Comparison of ENCODE assay signal across 9 cellular contexts in genomic region chr7:37342170-37342569, GRCh38.
A peak's percentile ranks its signal among the peaks of the same experiment; 100 is the strongest.
DNase-seq lines count a peak whose midpoint lies in the region; ATAC-seq and TF ChIP-seq lines count a peak whose summit lies in the region.
"Had no signal": no experiment of that assay in that cellular context is flagged by ENCODE, and none has a peak within 500 bp of the region (broad histone marks: within the 10 kb centered on the region; RNA-seq: fewer than 3 reads in every experiment).

No MANE protein-coding gene starts in this region.

- H3K4me3 ChIP-seq in BLaER1 (peak overlapping the region; percentile 67), right cardiac atrium (ENCODE audit: low read length) (no peak overlapping the region)

- H3K4me1 Mint-ChIP-seq in activated CD8-positive, alpha-beta T cell treated with anti-CD3 and anti-CD28 coated beads for 36 hours (ENCODE audit: low read depth) = peaks cover 58% of the 10 kb centered on the region
- H3K4me1 Mint-ChIP-seq in naive B cell = peaks cover 39 to 88% (median 56%) of the 10 kb centered on the region in 3 donors

- H3K4me3 Mint-ChIP-seq in activated CD8-positive, alpha-beta T cell treated with anti-CD3 and anti-CD28 coated beads for 36 hours = peak overlapping the region; percentile 82
- peak overlapping the region; percentile 83 to 96 (median 94) for H3K4me3 Mint-ChIP-seq in naive B cell

- H3K27ac ChIP-seq in BLaER1 = peak overlapping the region; percentile 86
- no peak overlapping the region for H3K27ac ChIP-seq in right cardiac atrium (ENCODE audit: low read length)

- H3K9ac ChIP-seq in BLaER1 = peak overlapping the region; percentile 79

- peak overlapping the region; percentile 99 for H3K27ac Mint-ChIP-seq in activated CD8-positive, alpha-beta T cell treated with anti-CD3 and anti-CD28 coated beads for 36 hours
- peak overlapping the region; percentile 89 to 98 (median 94) for H3K27ac Mint-ChIP-seq in naive B cell

- intact Hi-C loops in activated CD8-positive, alpha-beta T cell treated with anti-CD3 and anti-CD28 coated beads for 36 hours (cut with micrococcal nuclease) = no loop called here
- intact Hi-C loops in right cardiac atrium (cut with DNase I) = no loop called here

- no peaks in the 10 kb centered on the region for H3K27me3 ChIP-seq in BLaER1
- no peaks in the 10 kb centered on the region for H3K27me3 ChIP-seq in right cardiac atrium (ENCODE audit: control insufficient read depth, insufficient read depth)

- POLR2A ChIA-PET in activated CD8-positive, alpha-beta T cell treated with anti-CD3 and anti-CD28 coated beads for 36 hours (lab: Charles Lee) = interaction anchor here (0.8 to 3.9 kb wide), 7 partner anchors 9 to 119 kb away, joined by 3 to 32 read pairs (median 5); partner anchors contain the start of gene ELMO1

- H3K4me1 ChIP-seq in BLaER1 (peaks cover 58% of the 10 kb centered on the region), right cardiac atrium (ENCODE audit: control insufficient read depth, insufficient read depth, low read length) (peaks cover 4% of the 10 kb centered on the region)

- no peaks in the 10 kb centered on the region for H3K9me3 Mint-ChIP-seq in activated CD8-positive, alpha-beta T cell treated with anti-CD3 and anti-CD28 coated beads for 36 hours
- H3K9me3 Mint-ChIP-seq in naive B cell = no peaks in the 10 kb centered on the region

- CTCF ChIA-PET in activated CD8-positive, alpha-beta T cell treated with anti-CD3 and anti-CD28 coated beads for 36 hours (lab: Charles Lee) = interaction anchor here (0.8 to 3.9 kb wide), 9 partner anchors 8 to 104 kb away, joined by 3 to 28 read pairs (median 4); no protein-coding TSS in a partner anchor

- DNase-seq in H4 (ENCODE audit: low spot score) (peak; percentile 50), naive B cell (no peak), left lobe of liver (ENCODE audit: low spot score) (no peak), right cardiac atrium (no peak)
- DNase-seq in activated CD8-positive, alpha-beta T cell treated with anti-CD3 and anti-CD28 coated beads for 36 hours = no peak
- DNase-seq: NCI-H524 treated with DMSO at 0.1 percent for 48 hours had no signal

- H3K9me3 ChIP-seq in BLaER1 = peaks cover 4% of the 10 kb centered on the region; the same call in 1 of the 2 replicates
- no peaks in the 10 kb centered on the region for H3K9me3 ChIP-seq in right cardiac atrium (ENCODE audit: control insufficient read depth, low read length)

- H3K27me3 Mint-ChIP-seq in activated CD8-positive, alpha-beta T cell treated with anti-CD3 and anti-CD28 coated beads for 36 hours = no peaks in the 10 kb centered on the region
- no peaks in the 10 kb centered on the region for H3K27me3 Mint-ChIP-seq in naive B cell

- ATAC-seq in activated CD8-positive, alpha-beta T cell treated with anti-CD3 and anti-CD28 coated beads for 36 hours = no peak
- no peak for ATAC-seq in naive B cell (ENCODE audit: low read depth in 2 of 2)
- ATAC-seq in left lobe of liver = no peak
- ATAC-seq in GM19035 (IDR thresholded peaks at IDR 0.05; ENCODE audit: unreplicated experiment) = no peak
- ATAC-seq in right cardiac atrium = no peak
- no peak for ATAC-seq in GM19467 (IDR thresholded peaks at IDR 0.05; ENCODE audit: unreplicated experiment)

- no peak for TF ChIP-seq CTCF in activated CD8-positive, alpha-beta T cell treated with anti-CD3 and anti-CD28 coated beads for 36 hours (IDR thresholded peaks at IDR 0.05)

- peaks cover 43% of the 10 kb centered on the region for H3K36me3 Mint-ChIP-seq in activated CD8-positive, alpha-beta T cell treated with anti-CD3 and anti-CD28 coated beads for 36 hours (ENCODE audit: low read depth)
- H3K36me3 Mint-ChIP-seq in naive B cell = no peaks in the 10 kb centered on the region

- no peaks in the 10 kb centered on the region for H4K20me1 ChIP-seq in BLaER1

- peaks cover 21% of the 10 kb centered on the region for H3K36me3 ChIP-seq in BLaER1

- WGBS in right cardiac atrium = 76% methylated on average over 1 of the region's 1 CpG

- peak overlapping the region; percentile 87 for H3K4me2 ChIP-seq in BLaER1
